Comparison of ENCODE assay signal across 1 cellular context in genomic region chr18:77133920-77134496, GRCh38.
TF ChIP-seq lines count a peak whose summit lies in the region.

No MANE protein-coding gene starts in this region.

TF ChIP-seq in IMR-90, 13 proteins besides CTCF, POLR2A, EP300 and RAD21 (continued from another document):
- no peak for TF ChIP-seq ELK1 (IDR thresholded peaks at IDR 0.05; ENCODE audit: borderline replicate concordance, low read depth, low read length)
- no peak for TF ChIP-seq SMC3 (IDR thresholded peaks at IDR 0.05; ENCODE audit: low read depth, low read length)
- no peak for TF ChIP-seq CEBPB (IDR thresholded peaks at IDR 0.05; ENCODE audit: low read depth, low read length)
- no peak for TF ChIP-seq FOS (IDR thresholded peaks at IDR 0.05; ENCODE audit: low read depth, low read length)
- TF ChIP-seq RCOR1 (IDR thresholded peaks at IDR 0.05; ENCODE audit: insufficient replicate concordance, low read length), result no peak
